1 cellular context compared by ENCODE assay signal in the genomic region with DNA sequence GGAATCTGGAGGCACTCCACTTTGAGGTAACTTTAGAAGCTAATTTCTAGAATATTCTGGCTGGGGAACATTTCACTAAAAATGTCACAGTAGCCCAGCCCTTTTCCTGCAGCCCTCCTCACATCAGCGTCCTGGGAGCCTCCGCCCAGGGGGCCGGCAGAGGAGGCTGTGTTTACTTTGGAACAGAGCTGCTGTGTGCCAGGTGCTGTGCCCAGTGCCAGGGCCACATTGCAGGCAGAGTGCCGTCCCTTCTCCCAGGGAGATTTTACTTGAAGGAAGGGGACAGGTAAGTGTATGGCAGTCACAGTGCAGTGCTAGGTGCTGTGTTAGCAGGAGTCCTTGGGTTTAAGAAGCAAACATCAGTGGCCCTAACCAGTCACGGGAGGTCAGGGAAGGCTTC.
TF ChIP-seq lines count a peak whose summit lies in the region.

No MANE protein-coding gene starts in this region.

TF ChIP-seq in HepG2, 621 proteins besides CTCF, POLR2A, EP300 and RAD21 (continued from another document):
- TF ChIP-seq, protein P1, sequence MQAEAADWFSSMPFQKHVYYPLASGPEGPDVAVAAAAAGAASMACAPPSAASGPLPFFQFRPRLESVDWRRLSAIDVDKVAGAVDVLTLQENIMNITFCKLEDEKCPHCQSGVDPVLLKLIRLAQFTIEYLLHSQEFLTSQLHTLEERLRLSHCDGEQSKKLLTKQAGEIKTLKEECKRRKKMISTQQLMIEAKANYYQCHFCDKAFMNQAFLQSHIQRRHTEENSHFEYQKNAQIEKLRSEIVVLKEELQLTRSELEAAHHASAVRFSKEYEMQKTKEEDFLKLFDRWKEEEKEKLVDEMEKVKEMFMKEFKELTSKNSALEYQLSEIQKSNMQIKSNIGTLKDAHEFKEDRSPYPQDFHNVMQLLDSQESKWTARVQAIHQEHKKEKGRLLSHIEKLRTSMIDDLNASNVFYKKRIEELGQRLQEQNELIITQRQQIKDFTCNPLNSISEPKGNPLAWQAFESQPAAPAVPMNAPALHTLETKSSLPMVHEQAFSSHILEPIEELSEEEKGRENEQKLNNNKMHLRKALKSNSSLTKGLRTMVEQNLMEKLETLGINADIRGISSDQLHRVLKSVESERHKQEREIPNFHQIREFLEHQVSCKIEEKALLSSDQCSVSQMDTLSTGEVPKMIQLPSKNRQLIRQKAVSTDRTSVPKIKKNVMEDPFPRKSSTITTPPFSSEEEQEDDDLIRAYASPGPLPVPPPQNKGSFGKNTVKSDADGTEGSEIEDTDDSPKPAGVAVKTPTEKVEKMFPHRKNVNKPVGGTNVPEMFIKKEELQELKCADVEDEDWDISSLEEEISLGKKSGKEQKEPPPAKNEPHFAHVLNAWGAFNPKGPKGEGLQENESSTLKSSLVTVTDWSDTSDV (CRISPR knock-in tag; IDR thresholded peaks at IDR 0.05), result no peak
